25 cellular contexts compared by ENCODE assay signal in the genomic region with DNA sequence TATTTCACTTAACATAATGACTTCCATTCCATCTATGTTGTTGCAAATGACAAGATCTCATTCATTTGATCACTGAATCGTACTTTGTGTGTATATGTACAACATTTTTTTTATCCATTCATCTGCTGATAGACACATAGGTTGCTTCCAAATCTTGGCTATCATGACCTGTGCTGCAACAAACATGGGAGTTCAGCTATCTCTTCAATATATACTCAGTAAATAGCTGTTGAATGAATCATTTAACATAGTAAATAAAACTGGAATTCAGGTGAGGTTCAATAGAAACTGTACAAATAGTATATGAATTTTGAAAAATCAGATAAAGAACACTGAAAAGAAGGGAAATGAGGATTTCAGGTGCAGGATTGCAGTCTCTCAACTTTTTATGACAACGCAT.
DNase-seq lines count a peak whose midpoint lies in the region; ATAC-seq, FAIRE-seq and TF ChIP-seq lines count a peak whose summit lies in the region.
"Had no signal": no experiment of that assay in that cellular context is flagged by ENCODE, and none has a peak within 500 bp of the region (broad histone marks: within the 10 kb centered on the region; RNA-seq: fewer than 3 reads in every experiment).

No MANE protein-coding gene starts in this region.

- peaks cover 19% of the 10 kb centered on the region for H3K9me3 Mint-ChIP-seq in progenitor cell of endocrine pancreas (ENCODE audit: low read depth)
- H3K9me3 Mint-ChIP-seq: T-helper 1 cell treated with Interleukin-12 subunit alpha and Interleukin-12 subunit beta and Interleukin-4 antibody, amounts not matched to agents 30 μg/mL and 1 μg/mL, for 36 hours had no signal

- BruUV-seq in Panc1 (replicated peaks; lab: Mats Ljungman, UMichigan), result no TSS peak

- no peaks in the 10 kb centered on the region for H3K27me3 ChIP-seq in Panc1 (ENCODE audit: control insufficient read depth, insufficient read depth, low read length)
- no peaks in the 10 kb centered on the region for H3K27me3 ChIP-seq in bronchial epithelial cell (ENCODE audit: control insufficient read depth, insufficient read depth, low read length)
- H3K27me3 ChIP-seq: Peyer's patch had no signal

- H3K27ac Mint-ChIP-seq in progenitor cell of endocrine pancreas, result peak overlapping the region; percentile 55
- H3K27ac Mint-ChIP-seq: B cell; CD8-positive, alpha-beta T cell; T-helper 1 cell treated with Interleukin-12 subunit alpha and Interleukin-12 subunit beta and Interleukin-4 antibody, amounts not matched to agents 30 μg/mL and 1 μg/mL, for 36 hours had no signal

- FAIRE-seq in H54 (lab: Jason Lieb, UNC), result peak; percentile 71
- no peak for FAIRE-seq in bronchial epithelial cell (lab: Jason Lieb, UNC)
- FAIRE-seq: GM18507 had no signal

- DNase-seq in H54 (ENCODE audit: insufficient read length, low spot score), result no peak
- DNase-seq in Panc1 (ENCODE audit: low read depth, low spot score), result no peak
- DNase-seq in bronchial epithelial cell (ENCODE audit: low read depth), result peak; percentile 60
- DNase-seq in progenitor cell of endocrine pancreas (ENCODE audit: low spot score, unreplicated experiment), result no peak
- no peak for DNase-seq in GM19238 (ENCODE audit: insufficient read length, low spot score)
- DNase-seq: CD8-positive, alpha-beta T cell; DMS153; DND-41; GM23248; H9; IMR-90; NCI-H1694; NCI-H2029 treated with DMSO at 0.1 percent for 48 hours; NCI-H446 treated with DMSO at 0.1 percent for 48 hours; NCI-H82; NK-92 treated with Interleukin-12 subunit alpha and Interleukin-12 subunit beta, amount 100 ng/mL, for 24 hours; Peyer's patch; SK-N-SH; SW 1271 had no signal

- peaks cover 3% of the 10 kb centered on the region; the same call in 1 of the 2 replicates for H3K9me3 ChIP-seq in Panc1 (ENCODE audit: control insufficient read depth, insufficient read depth, low read depth, low read length)
- H3K9me3 ChIP-seq: Peyer's patch, SK-N-SH had no signal

- CTCF ChIA-PET in Panc1 (lab: Charles Lee), result interaction anchor here (0.7 kb wide), 1 partner anchor 787 kb away, joined by 5 read pairs; no protein-coding TSS in a partner anchor

- H3K4me1 Mint-ChIP-seq in progenitor cell of endocrine pancreas (ENCODE audit: low read depth), result peaks cover 12% of the 10 kb centered on the region
- H3K4me1 Mint-ChIP-seq: B cell had no signal

- no peaks in the 10 kb centered on the region for H3K4me1 ChIP-seq in Panc1 (ENCODE audit: control insufficient read depth, insufficient read depth, low read length)
- H3K4me1 ChIP-seq: Peyer's patch had no signal

- no peak overlapping the region for H3K4me3 ChIP-seq in Panc1 (ENCODE audit: low read depth in 2 of 2, low read length in 2 of 2)
- no peak overlapping the region for H3K4me3 ChIP-seq in bronchial epithelial cell (ENCODE audit: low read depth, low read length)
- H3K4me3 ChIP-seq: GM23248, Peyer's patch had no signal

- TF ChIP-seq CTCF in Panc1 (IDR thresholded peaks at IDR 0.05), result no peak
- TF ChIP-seq CTCF in bronchial epithelial cell (IDR thresholded peaks at IDR 0.05; ENCODE audit: insufficient read depth, low read length, severe bottlenecking), result no peak
- no peak for TF ChIP-seq CTCF in progenitor cell of endocrine pancreas (IDR thresholded peaks at IDR 0.05; ENCODE audit: unreplicated experiment)

- ATAC-seq in Panc1, result peak; percentile 82
- no peak for ATAC-seq in GM19463 (IDR thresholded peaks at IDR 0.05; ENCODE audit: unreplicated experiment)
- no peak for ATAC-seq in HG02763 (IDR thresholded peaks at IDR 0.05; ENCODE audit: unreplicated experiment)
- ATAC-seq: CD8-positive, alpha-beta T cell had no signal

- no peak overlapping the region for H3K4me3 Mint-ChIP-seq in progenitor cell of endocrine pancreas (ENCODE audit: low read depth)
- H3K4me3 Mint-ChIP-seq: B cell; CD8-positive, alpha-beta T cell; H9; T-helper 1 cell treated with Interleukin-12 subunit alpha and Interleukin-12 subunit beta and Interleukin-4 antibody, amounts not matched to agents 30 μg/mL and 1 μg/mL, for 36 hours had no signal

- H3K36me3 Mint-ChIP-seq in progenitor cell of endocrine pancreas (ENCODE audit: insufficient read depth), result peaks cover 7% of the 10 kb centered on the region
- H3K36me3 Mint-ChIP-seq: CD8-positive, alpha-beta T cell had no signal

- in situ Hi-C loops in Panc1 (cut with HindIII; ENCODE audit: low pct_unique_long_range_greater_than_20kb, low sequenced_read_pairs), result no loop called here

- no peak for TF ChIP-seq POLR2A in H54 (IDR thresholded peaks at IDR 0.05; ENCODE audit: low read depth, low read length)

- POLR2A ChIA-PET in Panc1 (lab: Charles Lee), result no interaction called here

- peak overlapping the region; percentile 85 for H3K27ac ChIP-seq in Panc1 (ENCODE audit: low read length)
- H3K27ac ChIP-seq: GM23248, KMS-11, Peyer's patch had no signal

- H3K27me3 Mint-ChIP-seq in progenitor cell of endocrine pancreas, result peaks cover 14% of the 10 kb centered on the region
- H3K27me3 Mint-ChIP-seq: B cell had no signal

- intact Hi-C loops in Panc1 (cut with micrococcal nuclease; ENCODE audit: unreplicated experiment), result no loop called here

- no peaks in the 10 kb centered on the region for H3K36me3 ChIP-seq in Panc1 (ENCODE audit: control insufficient read depth, insufficient read depth, low read length)
- no peaks in the 10 kb centered on the region for H3K36me3 ChIP-seq in bronchial epithelial cell (ENCODE audit: control insufficient read depth, insufficient read depth, low read length)
- H3K36me3 ChIP-seq: Peyer's patch had no signal
